20 cellular contexts compared by ENCODE assay signal in genomic region chr2:75328156-75328555, GRCh38.
A peak's percentile ranks its signal among the peaks of the same experiment; 100 is the strongest.
DNase-seq lines count a peak whose midpoint lies in the region; ATAC-seq, FAIRE-seq and TF ChIP-seq lines count a peak whose summit lies in the region.
"Had no signal": no experiment of that assay in that cellular context is flagged by ENCODE, and none has a peak within 500 bp of the region (broad histone marks: within the 10 kb centered on the region; RNA-seq: fewer than 3 reads in every experiment).

No MANE protein-coding gene starts in this region.

- in situ Hi-C loops in GM12878 (cut with MboI): no loop called here

- H3K4me2 ChIP-seq in GM12878 (ENCODE audit: control insufficient read depth, insufficient read depth) (no peak overlapping the region), trophoblast cell (ENCODE audit: low read length) (no peak overlapping the region)
- H3K4me2 ChIP-seq: BLaER1 had no signal

- H3K4me1 ChIP-seq in GM12878 (ENCODE audit: control insufficient read depth, insufficient read depth, low read length): no peaks in the 10 kb centered on the region; the same call in 1 of the 2 replicates
- H3K4me1 ChIP-seq in trophoblast cell (ENCODE audit: control insufficient read depth in 1 of 2, insufficient read depth in 2 of 2, low read length in 2 of 2): no peaks in the 10 kb centered on the region
- H3K4me1 ChIP-seq: BLaER1, HAP-1 had no signal

- H3K27me3 ChIP-seq in GM12878 (replicated peaks in 1 of 2; ENCODE audit: control insufficient read depth in 2 of 2, insufficient read depth in 2 of 2, low read length in 1 of 2): no peaks in the 10 kb centered on the region
- no peaks in the 10 kb centered on the region for H3K27me3 ChIP-seq in trophoblast cell (ENCODE audit: insufficient read depth, low read length)
- H3K27me3 ChIP-seq: BLaER1 had no signal

- H3K9me3 ChIP-seq in GM12878 (replicated peaks; ENCODE audit: control insufficient read depth, insufficient read depth, low read length) (no peaks in the 10 kb centered on the region; the same call in 2 of the 3 replicates), trophoblast cell (ENCODE audit: insufficient read depth, low read depth, low read length) (no peaks in the 10 kb centered on the region)
- H3K9me3 ChIP-seq: BLaER1, HAP-1 had no signal

- no peak for TF ChIP-seq RAD21 in GM12878 (IDR thresholded peaks at IDR 0.05; ENCODE audit: insufficient read depth, low read depth, low read length)

- no peak overlapping the region for H2AFZ ChIP-seq in GM12878 (ENCODE audit: control insufficient read depth, low read depth, low read length)
- H2AFZ ChIP-seq in trophoblast cell (ENCODE audit: insufficient read depth, low read length, poor library complexity): no peak overlapping the region

- DNase-seq in NCI-H146 (lab: John Stamatoyannopoulos, UW): peak; percentile 32
- DNase-seq in NCI-H146 treated with DMSO at 0.1 percent for 48 hours (lab: John Stamatoyannopoulos, UW; ENCODE audit: unreplicated experiment): no peak
- DNase-seq in GM12878 (ENCODE audit: low read depth, low spot score): no peak
- DNase-seq in trophoblast cell: peak; percentile 7 to 73
- DNase-seq in OCI-M2 (lab: John Stamatoyannopoulos, UW; ENCODE audit: unreplicated experiment): no peak
- DNase-seq in A172 (ENCODE audit: low spot score): no peak
- no peak for DNase-seq in AML-193 (lab: John Stamatoyannopoulos, UW)
- DNase-seq: 8988T; CD4-positive, alpha-beta T cell; CD8-positive, alpha-beta memory T cell; DMS53; DMS79 treated with DMSO at 0.1 percent for 48 hours; GF-D8; GOT3; HFFc6 had no signal

- no peak overlapping the region for H4K91ac ChIP-seq in trophoblast cell (ENCODE audit: low read depth, low read length)

- no peak overlapping the region for H4K8ac ChIP-seq in trophoblast cell (ENCODE audit: low read depth, low read length)

- SMC1A ChIA-PET in GM12878 (lab: Charles Lee; ENCODE audit: uncharacterized antibody, unreplicated experiment): no interaction called here

- H3K79me2 ChIP-seq in GM12878 (ENCODE audit: control insufficient read depth, insufficient read depth, low read length) (no peaks in the 10 kb centered on the region), trophoblast cell (ENCODE audit: control insufficient read depth, insufficient read depth, low read length, poor library complexity) (no peaks in the 10 kb centered on the region)

- no peak overlapping the region for H4K12ac ChIP-seq in trophoblast cell (ENCODE audit: low read depth, low read length)

- H3K4me3 ChIP-seq in GM12878 (no peak overlapping the region), trophoblast cell (ENCODE audit: low read depth, low read length) (no peak overlapping the region)
- H3K4me3 ChIP-seq: BLaER1, HAP-1 had no signal

- RAD21 ChIA-PET in GM12878 (lab: Charles Lee; ENCODE audit: unreplicated experiment): no interaction called here

- peak overlapping the region; percentile 40 for H2BK5ac ChIP-seq in trophoblast cell (ENCODE audit: low read depth, low read length, poor library complexity)

- H3K14ac ChIP-seq in trophoblast cell (ENCODE audit: low read length): no peak overlapping the region

- POLR2A ChIA-PET in GM12878 (lab: Charles Lee): no interaction called here

- TF ChIP-seq CTCF in GM12878 (IDR thresholded peaks at IDR 0.05 in 2 of 3, conservative IDR thresholded peaks at IDR 0.05 in 1 of 3; ENCODE audit: control insufficient read depth in 2 of 3, extremely low read depth in 1 of 3, insufficient read depth in 1 of 3, low read depth in 3 of 3, low read length in 3 of 3): no peak

- no TSS peak for BruUV-seq in GM12878 (replicated peaks; lab: Mats Ljungman, UMichigan)

- no peak overlapping the region for H3K4ac ChIP-seq in trophoblast cell (ENCODE audit: low read depth, low read length)

- H2BK12ac ChIP-seq in trophoblast cell (ENCODE audit: low read length): no peak overlapping the region

- H3K27ac ChIP-seq in GM12878 (ENCODE audit: control insufficient read depth, insufficient read depth) (no peak overlapping the region), trophoblast cell (ENCODE audit: low read depth, low read length) (no peak overlapping the region)
- H3K27ac ChIP-seq: BLaER1, C4-2B had no signal

- no peak overlapping the region for H3K23ac ChIP-seq in trophoblast cell (ENCODE audit: low read length)

- no peak overlapping the region for H2AK5ac ChIP-seq in trophoblast cell (ENCODE audit: low read length)

- H3K18ac ChIP-seq in trophoblast cell (ENCODE audit: low read length): no peak overlapping the region

- H3K79me1 ChIP-seq in trophoblast cell (ENCODE audit: low read length): no peaks in the 10 kb centered on the region

- H3K36me3 ChIP-seq in GM12878 (ENCODE audit: control insufficient read depth in 2 of 2, insufficient read depth in 2 of 2, low read length in 1 of 2) (no peaks in the 10 kb centered on the region), trophoblast cell (ENCODE audit: control insufficient read depth in 1 of 2, insufficient read depth in 2 of 2, low read length in 2 of 2) (no peaks in the 10 kb centered on the region)
- H3K36me3 ChIP-seq: BLaER1, HAP-1 had no signal

- intact Hi-C loops in GM12878 (cut with micrococcal nuclease; ENCODE audit: unreplicated experiment): no loop called here

- no peak for FAIRE-seq in GM12878 (lab: Jason Lieb, UNC)
- FAIRE-seq: GM12892, H54 had no signal

- peak; percentile 52; the same call in 2 of the 3 replicates for ATAC-seq in GM12878

- H4K20me1 ChIP-seq in GM12878 (ENCODE audit: control insufficient read depth, insufficient read depth): no peaks in the 10 kb centered on the region
- H4K20me1 ChIP-seq: BLaER1 had no signal

- TF ChIP-seq POLR2A in GM12878 (IDR thresholded peaks at IDR 0.05; ENCODE audit: low read depth, low read length): no peak

- CTCF ChIA-PET in GM12878 (lab: Yijun Ruan, JAX): interaction anchor here (1.8 kb wide), 1 partner anchor 36 kb away, joined by 4 read pairs; no protein-coding TSS in a partner anchor

- 50% methylated on average over 7 of the region's 7 CpGs for WGBS in GM12878 (ENCODE audit: insufficient coverage, insufficient replicate concordance, low lambda C conversion rate, missing lambda C conversion rate)
- no CpG with 5 or more reads among the region's 7 CpGs for WGBS in trophoblast cell (ENCODE audit: extremely low coverage, insufficient coverage, insufficient read length)

- H3K9ac ChIP-seq in GM12878 (ENCODE audit: control insufficient read depth, insufficient read depth, low read length): no peak overlapping the region
- peak overlapping the region; percentile 52 for H3K9ac ChIP-seq in trophoblast cell (ENCODE audit: low read length)
- H3K9ac ChIP-seq: BLaER1 had no signal

- H2BK120ac ChIP-seq in trophoblast cell (ENCODE audit: insufficient read depth, low read length, poor library complexity): no peak overlapping the region

- TF ChIP-seq EP300 in GM12878 (IDR thresholded peaks at IDR 0.05; ENCODE audit: borderline replicate concordance in 1 of 2, control insufficient read depth in 1 of 2, low read depth in 2 of 2, low read length in 2 of 2): no peak

TF ChIP-seq in GM12878, 131 proteins besides CTCF, POLR2A, EP300 and RAD21:
- TF ChIP-seq CREM (IDR thresholded peaks at IDR 0.05; ENCODE audit: low read depth) (peak; percentile 35; the same call in 1 of the 2 replicates), BCL11A (IDR thresholded peaks at IDR 0.05; ENCODE audit: low read depth, low read length) (no peak), LARP7 (IDR thresholded peaks at IDR 0.05) (0 out of 2 replicates have a peak, but pooled peaks have one; percentile 26), DPF2 (IDR thresholded peaks at IDR 0.05) (0 out of 2 replicates have a peak, but pooled peaks have one; percentile 11), MTA2 (IDR thresholded peaks at IDR 0.05; ENCODE audit: low read depth) (peak; percentile 39; the same call in 1 of the 2 replicates), MYC (IDR thresholded peaks at IDR 0.05; ENCODE audit: insufficient read depth, insufficient read length, insufficient replicate concordance, low read length, severe bottlenecking) (no peak)
TF ChIP-seq in GM12878: peak in this region for 4.

Comparison
In these comparisons a context has a peak if more than half of its experiments do, and no peak if none do; other contexts are left out.
1. DNase-seq: peak in NCI-H146 (single experiment) and trophoblast cell (2 of 2); none in NCI-H146 treated with DMSO at 0.1 percent for 48 hours (single experiment), GM12878 (single experiment), OCI-M2 (single experiment), A172 (single experiment) and AML-193 (0 of 2).